22 cellular contexts compared by ENCODE assay signal in genomic region chr22:32376681-32377080, GRCh38. TPM values are rescaled to one million over a fixed set of nuclear protein-coding genes. Genes with fewer than 3 reads are reported as not detected.
"Had no signal": no experiment of that assay in that cellular context is flagged by ENCODE, and none has a peak within 500 bp of the region (broad histone marks: within the 10 kb centered on the region; RNA-seq: fewer than 3 reads in every experiment).

No MANE protein-coding gene starts in this region.

- DNase-seq: Karpas-422, KG1, MG63, NCI-H1092, NCI-H1105 treated with DMSO at 0.1 percent for 48 hours, NCI-H1417 treated with DMSO at 0.1 percent for 48 hours, NCI-H1694 treated with DMSO at 0.1 percent for 48 hours, NCI-H1930, NCI-H2081, NCI-H2107, NCI-H2227 treated with DMSO at 0.1 percent for 48 hours, NCI-H524 treated with DMSO at 0.1 percent for 48 hours, NCI-H82, RPMI8226, SHP77, SK-N-SH, SW 1271, T-cell had no signal

- H3K9me3 ChIP-seq: MG63, SK-N-SH had no signal

- ATAC-seq: T-cell had no signal

- FAIRE-seq: RCC 7860 had no signal

- H3K4me3 ChIP-seq: MG63 had no signal

- H3K9ac ChIP-seq: SK-N-SH had no signal

- H3K36me3 ChIP-seq: MG63 had no signal

- H3K4me2 ChIP-seq: SK-N-SH had no signal

RNA-seq across cellular contexts. Expression of gene RFPL3, which starts 19.0 kb away (rescaled TPM):
- total RNA-seq: HT-29, NCI-H460, SK-MEL-5, T-cell had no signal
- polyA plus RNA-seq: SK-N-SH had no signal
